8 cellular contexts compared by ENCODE assay signal in the genomic region with DNA sequence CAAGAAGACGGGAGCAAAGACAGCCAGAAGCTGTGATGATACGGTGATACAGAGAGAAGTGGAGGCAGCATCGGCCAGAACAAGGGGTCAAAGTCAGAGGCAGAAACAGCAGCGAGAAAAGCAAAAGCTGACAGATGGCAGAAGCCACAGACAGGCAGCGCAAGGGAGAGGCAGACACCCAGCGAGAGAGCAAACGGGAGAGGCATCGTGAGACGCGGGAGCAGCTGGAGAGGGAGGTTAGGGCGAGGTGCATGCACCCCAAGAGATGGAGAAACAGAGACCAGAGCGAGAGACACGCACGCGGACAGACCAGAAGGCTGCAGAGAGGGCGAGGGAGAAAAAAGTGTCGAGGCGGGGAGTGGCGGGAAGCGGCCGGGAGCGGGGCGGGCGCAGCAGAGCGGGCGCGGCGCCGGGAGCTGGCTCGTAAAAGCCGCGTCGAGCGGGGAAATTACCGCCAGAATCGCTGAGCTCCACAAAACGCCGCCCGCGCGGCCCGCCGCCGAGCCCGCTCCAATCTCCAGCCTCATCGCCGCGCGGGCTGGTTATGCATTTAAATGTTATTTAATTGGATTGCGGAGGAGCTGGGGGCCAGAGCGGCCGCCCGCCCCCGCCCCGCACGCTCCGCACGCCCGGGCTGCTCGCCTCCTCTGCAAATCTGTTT. TPM values are rescaled to one million over a fixed set of nuclear protein-coding genes. Genes with fewer than 3 reads are reported as not detected.
DNase-seq lines count a peak whose midpoint lies in the region; TF ChIP-seq lines count a peak whose summit lies in the region.

No MANE protein-coding gene starts in this region.

- no peak overlapping the region for H3K4me3 Mint-ChIP-seq in CD8-positive, alpha-beta memory T cell
- H3K4me3 Mint-ChIP-seq in endodermal cell: no peak overlapping the region

- peaks cover 31% of the 10 kb centered on the region for H3K27me3 ChIP-seq in CD8-positive, alpha-beta memory T cell (ENCODE audit: insufficient read depth, low read length, poor library complexity, severe bottlenecking)
- H3K27me3 ChIP-seq in Loucy (ENCODE audit: insufficient read depth, low read length, poor library complexity, severe bottlenecking): no peaks in the 10 kb centered on the region
- peaks cover 91% of the 10 kb centered on the region for H3K27me3 ChIP-seq in endodermal cell (ENCODE audit: control insufficient read depth, insufficient read depth, low read length, poor library complexity, severe bottlenecking)
- H3K27me3 ChIP-seq in muscle layer of colon (ENCODE audit: control insufficient read depth in 1 of 2, insufficient read depth in 2 of 2, low read length in 2 of 2): peaks cover 0 to 18% of the 10 kb centered on the region in 2 donors
- peaks cover 0 to 11% of the 10 kb centered on the region in 2 donors for H3K27me3 ChIP-seq in uterus

- peaks cover 8 to 9% of the 10 kb centered on the region in 2 donors for H3K27me3 Mint-ChIP-seq in CD8-positive, alpha-beta memory T cell
- peaks cover 15% of the 10 kb centered on the region for H3K27me3 Mint-ChIP-seq in endodermal cell (ENCODE audit: insufficient read depth)

- POLR2A ChIA-PET in CD8-positive, alpha-beta memory T cell (lab: Charles Lee): interaction anchor here (1.0 to 1.1 kb wide), 2 partner anchors 12 to 93 kb away, joined by 3 to 4 read pairs; no protein-coding TSS in a partner anchor

- H3K36me3 Mint-ChIP-seq in CD8-positive, alpha-beta memory T cell: peaks cover 0 to 4% (median 0%) of the 10 kb centered on the region in 3 donors
- no peaks in the 10 kb centered on the region for H3K36me3 Mint-ChIP-seq in endodermal cell (ENCODE audit: low read depth)

- TF ChIP-seq POLR2A in uterus (IDR thresholded peaks at IDR 0.05): no peak

- H4K20me1 ChIP-seq in Loucy (ENCODE audit: insufficient read depth, low read length, poor library complexity, severe bottlenecking): no peaks in the 10 kb centered on the region

- no peaks in the 10 kb centered on the region for H3K79me2 ChIP-seq in Loucy (ENCODE audit: insufficient read depth, low read length)

- no peaks in the 10 kb centered on the region for H3F3A ChIP-seq in Loucy (ENCODE audit: low read depth)

- H3K27ac Mint-ChIP-seq in CD8-positive, alpha-beta memory T cell: no peak overlapping the region
- no peak overlapping the region for H3K27ac Mint-ChIP-seq in endodermal cell

- H3K9ac ChIP-seq in Loucy (ENCODE audit: low read depth, low read length, poor library complexity, severe bottlenecking): no peak overlapping the region
- H3K9ac ChIP-seq in endodermal cell (ENCODE audit: extremely low read depth, low read length, poor library complexity, severe bottlenecking): peak overlapping the region; percentile 20
- no peak overlapping the region for H3K9ac ChIP-seq in muscle layer of colon (ENCODE audit: low read length)

- H3K4me1 Mint-ChIP-seq in CD8-positive, alpha-beta memory T cell: peaks cover 0 to 6% (median 0%) of the 10 kb centered on the region in 3 donors
- H3K4me1 Mint-ChIP-seq in endodermal cell: no peaks in the 10 kb centered on the region

- H3K4me2 ChIP-seq in Loucy (ENCODE audit: low read depth, low read length, poor library complexity, severe bottlenecking): peak overlapping the region; percentile 20

- DNase-seq in CD8-positive, alpha-beta memory T cell: peak in 2 of 5 donors; percentile 9 to 23
- DNase-seq in endodermal cell (peak; percentile 80), uterus (peak in 1 of 2 donors; percentile 53), NCI-H2029 treated with DMSO at 0.1 percent for 48 hours (lab: John Stamatoyannopoulos, UW) (no peak), NOMO-1 treated with dmso at 0.1 percent for 144 hours (lab: John Stamatoyannopoulos, UW; ENCODE audit: unreplicated experiment) (no peak)

- no peaks in the 10 kb centered on the region for H3K9me3 Mint-ChIP-seq in CD8-positive, alpha-beta memory T cell
- no peaks in the 10 kb centered on the region for H3K9me3 Mint-ChIP-seq in endodermal cell

- peaks cover 6% of the 10 kb centered on the region for H3K4me1 ChIP-seq in CD8-positive, alpha-beta memory T cell (ENCODE audit: insufficient read depth, low read length)
- H3K4me1 ChIP-seq in Loucy (ENCODE audit: insufficient read depth, low read length, poor library complexity, severe bottlenecking) (no peaks in the 10 kb centered on the region), endodermal cell (ENCODE audit: control insufficient read depth, insufficient read depth, low read length) (no peaks in the 10 kb centered on the region), muscle layer of colon (ENCODE audit: insufficient read depth, low read length) (peaks cover 8% of the 10 kb centered on the region), uterus (peaks cover 0 to 9% of the 10 kb centered on the region in 2 donors)

- intact Hi-C loops in uterus (cut with DNase I; ENCODE audit: low total_unique reads): no loop called here

- peak overlapping the region; percentile 14 for H3K4me3 ChIP-seq in CD8-positive, alpha-beta memory T cell (ENCODE audit: low read length)
- H3K4me3 ChIP-seq in Loucy (ENCODE audit: low read length, poor library complexity, severe bottlenecking): no peak overlapping the region
- peak overlapping the region; percentile 73 for H3K4me3 ChIP-seq in endodermal cell (ENCODE audit: low read length)
- H3K4me3 ChIP-seq in muscle layer of colon (ENCODE audit: low read depth in 1 of 2, low read length in 2 of 2): peak overlapping the region; percentile 40 to 66
- H3K4me3 ChIP-seq in uterus: peak overlapping the region; percentile 14 to 36

- TF ChIP-seq CTCF in Loucy (conservative IDR thresholded peaks at IDR 0.05; ENCODE audit: low read length) (no peak), VCaP (conservative IDR thresholded peaks at IDR 0.05) (no peak), endodermal cell (conservative IDR thresholded peaks at IDR 0.05) (no peak), uterus (IDR thresholded peaks at IDR 0.05) (no peak)

- H2AFZ ChIP-seq in Loucy (ENCODE audit: low read length): no peak overlapping the region

- no peak overlapping the region for H3K27ac ChIP-seq in CD8-positive, alpha-beta memory T cell (ENCODE audit: low read depth, low read length)
- peak overlapping the region; percentile 43; the same call in 1 of the 2 replicates for H3K27ac ChIP-seq in VCaP
- H3K27ac ChIP-seq in endodermal cell (ENCODE audit: low read depth, low read length): peak overlapping the region; percentile 57
- H3K27ac ChIP-seq in muscle layer of colon (ENCODE audit: low read depth, low read length): no peak overlapping the region
- H3K27ac ChIP-seq in uterus: no peak overlapping the region

- CTCF ChIA-PET in CD8-positive, alpha-beta memory T cell (lab: Charles Lee): interaction anchor here (0.7 to 1.2 kb wide), 5 partner anchors 9 to 189 kb away, joined by 3 to 5 read pairs (median 3); no protein-coding TSS in a partner anchor

- WGBS in endodermal cell (ENCODE audit: insufficient coverage in 1 of 2, insufficient read length in 1 of 2), 2 experiments: 5 to 10% methylated on average over 16 to 60 of the region's 60 CpGs

- H3K36me3 ChIP-seq in CD8-positive, alpha-beta memory T cell (ENCODE audit: insufficient read depth, low read length): no peaks in the 10 kb centered on the region
- H3K36me3 ChIP-seq in Loucy (ENCODE audit: insufficient read depth, low read length): no peaks in the 10 kb centered on the region
- H3K36me3 ChIP-seq in endodermal cell (ENCODE audit: control insufficient read depth, insufficient read depth, low read length): no peaks in the 10 kb centered on the region
- no peaks in the 10 kb centered on the region for H3K36me3 ChIP-seq in muscle layer of colon (ENCODE audit: insufficient read depth, low read length)
- H3K36me3 ChIP-seq in uterus: no peaks in the 10 kb centered on the region

- no peaks in the 10 kb centered on the region for H3K9me3 ChIP-seq in CD8-positive, alpha-beta memory T cell (ENCODE audit: low read length)
- H3K9me3 ChIP-seq in Loucy (ENCODE audit: insufficient read depth, low read depth, low read length): no peaks in the 10 kb centered on the region
- H3K9me3 ChIP-seq in endodermal cell (ENCODE audit: control insufficient read depth, low read length): no peaks in the 10 kb centered on the region
- H3K9me3 ChIP-seq in muscle layer of colon (ENCODE audit: low read length): no peaks in the 10 kb centered on the region
- no peaks in the 10 kb centered on the region for H3K9me3 ChIP-seq in uterus

- H3K9me2 ChIP-seq in Loucy (replicated peaks; ENCODE audit: low read depth, low read length): no peaks in the 10 kb centered on the region

RNA-seq across cellular contexts. Expression of a gene that starts 15.6 kb away (rescaled TPM):
- 10 to 100 TPM; 23.3 to 25.2 TPM for total RNA-seq in CD8-positive, alpha-beta memory T cell
- polyA plus RNA-seq in CD8-positive, alpha-beta memory T cell: 24.1 TPM
- 10 to 100 TPM; 32.4 to 37.2 TPM for total RNA-seq in endodermal cell
- polyA plus RNA-seq in endodermal cell (2013, experiment 1 of 2): 28.1 TPM
- polyA plus RNA-seq in endodermal cell (2013, experiment 2 of 2): 21.6 TPM
- 10 to 100 TPM in 3 of 4 donors, 1 to 10 TPM in 1; 8.2 to 39.7 (median 19.2) TPM for total RNA-seq in uterus

Comparison
In these comparisons a context has a peak if more than half of its experiments do, and no peak if none do; other contexts are left out.
1. H3K27ac ChIP-seq: peak in VCaP (single experiment) and endodermal cell (single experiment); none in CD8-positive, alpha-beta memory T cell (single experiment), muscle layer of colon (single experiment) and uterus (0 of 2).